Comparison of ENCODE assay signal across 26 cellular contexts in genomic region chr22:44438056-44438455, GRCh38. TPM values are rescaled to one million over a fixed set of nuclear protein-coding genes. Genes with fewer than 3 reads are reported as not detected.
DNase-seq lines count a peak whose midpoint lies in the region; ATAC-seq, FAIRE-seq and TF ChIP-seq lines count a peak whose summit lies in the region.
"Had no signal": no experiment of that assay in that cellular context is flagged by ENCODE, and none has a peak within 500 bp of the region (broad histone marks: within the 10 kb centered on the region; RNA-seq: fewer than 3 reads in every experiment).

No MANE protein-coding gene starts in this region.

- H3K27ac ChIP-seq in SK-N-SH (ENCODE audit: low read depth in 2 of 2, low read length in 1 of 2), result no peak overlapping the region
- H3K27ac ChIP-seq in astrocyte (ENCODE audit: low read depth, low read length), result no peak overlapping the region
- H3K27ac ChIP-seq in HepG2 (ENCODE audit: extremely low read length, insufficient read depth, low read length), result no peak overlapping the region
- peak overlapping the region; percentile 46 for H3K27ac ChIP-seq in smooth muscle cell (ENCODE audit: low read depth)
- no peak overlapping the region for H3K27ac ChIP-seq in effector memory CD4-positive, alpha-beta T cell (ENCODE audit: insufficient read depth, low read length, poor library complexity, severe bottlenecking)
- H3K27ac ChIP-seq: 22Rv1, heart left ventricle, KMS-11, skin epidermis, vagina had no signal

- no peaks in the 10 kb centered on the region for H3K27me3 ChIP-seq in SK-N-SH (ENCODE audit: insufficient read depth)
- peaks cover 1% of the 10 kb centered on the region for H3K27me3 ChIP-seq in astrocyte (ENCODE audit: insufficient read depth, low read length)
- peaks cover 4 to 46% of the 10 kb centered on the region in 2 experiments; a peak in 4 of 5 replicates for H3K27me3 ChIP-seq in HepG2 (ENCODE audit: control insufficient read depth in 1 of 2, insufficient read depth in 2 of 2, low read length in 2 of 2)
- no peaks in the 10 kb centered on the region for H3K27me3 ChIP-seq in smooth muscle cell (ENCODE audit: low read depth)
- H3K27me3 ChIP-seq in effector memory CD4-positive, alpha-beta T cell (replicated peaks; ENCODE audit: control insufficient read depth, insufficient read depth, low read length, poor library complexity, severe bottlenecking), result no peaks in the 10 kb centered on the region
- H3K27me3 ChIP-seq: heart left ventricle, vagina had no signal

- no peak for TF ChIP-seq RAD21 in SK-N-SH (IDR thresholded peaks at IDR 0.05; ENCODE audit: low read length)
- TF ChIP-seq RAD21 in HepG2 (CRISPR knock-in tag; IDR thresholded peaks at IDR 0.05), result no peak

- no peak overlapping the region for H3K4me3 Mint-ChIP-seq in astrocyte (ENCODE audit: unreplicated experiment)
- H3K4me3 Mint-ChIP-seq in activated CD8-positive, alpha-beta T cell treated with anti-CD3 and anti-CD28 coated beads, Interleukin-2, amount 10 ng/mL, durations not matched to agents 7 days and 5 days, result no peak overlapping the region
- H3K4me3 Mint-ChIP-seq: CD4-positive, alpha-beta T cell; stimulated activated naive CD8-positive, alpha-beta T cell treated with anti-CD3 and anti-CD28 coated beads, Interleukin-15, Interleukin-2, amounts not matched to agents 100 ng/mL and 50 ng/mL, for 24 hours had no signal

- H3K79me2 ChIP-seq in SK-N-SH (ENCODE audit: insufficient read depth) (no peaks in the 10 kb centered on the region), astrocyte (ENCODE audit: insufficient read depth, low read length) (no peaks in the 10 kb centered on the region), HepG2 (ENCODE audit: insufficient read depth, low read length) (no peaks in the 10 kb centered on the region), smooth muscle cell (ENCODE audit: low read depth) (no peaks in the 10 kb centered on the region)

- DNase-seq in SK-N-SH, result peak; percentile 47
- DNase-seq in astrocyte (ENCODE audit: low read depth), result no peak
- no peak for DNase-seq in HepG2 (ENCODE audit: low spot score)
- no peak for DNase-seq in smooth muscle cell (lab: John Stamatoyannopoulos, UW; ENCODE audit: unreplicated experiment)
- DNase-seq in activated CD8-positive, alpha-beta T cell treated with anti-CD3 and anti-CD28 coated beads, Interleukin-2, amount 10 ng/mL, durations not matched to agents 7 days and 5 days, result no peak
- DNase-seq in effector memory CD4-positive, alpha-beta T cell, result no peak
- DNase-seq in activated gamma-delta T cell (lab: John Stamatoyannopoulos, UW), result no peak
- DNase-seq: activated CD4-positive, alpha-beta T cell treated with anti-CD3 and anti-CD28 coated beads for 4 hours; activated CD8-positive, alpha-beta memory T cell treated with anti-CD3 and anti-CD28 coated beads for 24 hours; erythroblast; left colon; mesenchymal stem cell; nucleus accumbens; T-helper 2 cell had no signal

- ATAC-seq in SK-N-SH treated with all-trans-retinoic acid at 6 μM for 48 hours (no peak), HepG2 (peak; percentile 72)
- no peak for ATAC-seq in activated CD8-positive, alpha-beta T cell treated with anti-CD3 and anti-CD28 coated beads, Interleukin-2, amount 10 ng/mL, durations not matched to agents 7 days and 5 days
- ATAC-seq: GM12878, heart left ventricle, left colon had no signal

- TF ChIP-seq POLR2A in HepG2 (IDR thresholded peaks at IDR 0.05; ENCODE audit: insufficient read depth in 1 of 2, low read depth in 2 of 2, low read length in 2 of 2), result no peak

- 82% methylated on average over 6 of the region's 14 CpGs for WGBS in SK-N-SH (ENCODE audit: low lambda C conversion rate)
- WGBS in HepG2 (ENCODE audit: low lambda C conversion rate), result 13% methylated on average over 8 of the region's 14 CpGs
- 93% methylated on average over 11 of the region's 14 CpGs for WGBS in smooth muscle cell (ENCODE audit: low lambda C conversion rate)

- H3K27me3 Mint-ChIP-seq in astrocyte (ENCODE audit: low read depth, unreplicated experiment), result peaks cover 21% of the 10 kb centered on the region
- peaks cover 11% of the 10 kb centered on the region for H3K27me3 Mint-ChIP-seq in activated CD8-positive, alpha-beta T cell treated with anti-CD3 and anti-CD28 coated beads, Interleukin-2, amount 10 ng/mL, durations not matched to agents 7 days and 5 days (ENCODE audit: low read depth)
- H3K27me3 Mint-ChIP-seq: CD4-positive, alpha-beta T cell; stimulated activated naive CD8-positive, alpha-beta T cell treated with anti-CD3 and anti-CD28 coated beads, Interleukin-15, Interleukin-2, amounts not matched to agents 100 ng/mL and 50 ng/mL, for 24 hours had no signal

- H3K4me1 Mint-ChIP-seq in astrocyte (ENCODE audit: low read depth, unreplicated experiment), result peaks cover 4% of the 10 kb centered on the region
- H3K4me1 Mint-ChIP-seq in activated CD8-positive, alpha-beta T cell treated with anti-CD3 and anti-CD28 coated beads, Interleukin-2, amount 10 ng/mL, durations not matched to agents 7 days and 5 days (ENCODE audit: low read depth), result no peaks in the 10 kb centered on the region

- TF ChIP-seq CTCF in SK-N-SH (IDR thresholded peaks at IDR 0.05), result 0 out of 2 replicates have a peak, but pooled peaks have one; percentile 9
- TF ChIP-seq CTCF in astrocyte (IDR thresholded peaks at IDR 0.05; ENCODE audit: insufficient read depth, low read depth, low read length), result no peak
- peak; percentile 43 for TF ChIP-seq CTCF in HepG2 (CRISPR knock-in tag; IDR thresholded peaks at IDR 0.05)
- no peak for TF ChIP-seq CTCF in smooth muscle cell (IDR thresholded peaks at IDR 0.05; ENCODE audit: borderline replicate concordance, insufficient read depth, poor library complexity, severe bottlenecking)

- TF ChIP-seq EP300 in SK-N-SH (IDR thresholded peaks at IDR 0.05; ENCODE audit: borderline replicate concordance in 1 of 2, low read depth in 1 of 2, low read length in 1 of 2) (no peak), HepG2 (IDR thresholded peaks at IDR 0.05; ENCODE audit: low read depth in 2 of 2, low read length in 2 of 2) (no peak), HepG2 (CRISPR knock-in tag; IDR thresholded peaks at IDR 0.05; ENCODE audit: borderline replicate concordance) (no peak)

- H3K9ac ChIP-seq in SK-N-SH (no peak overlapping the region), astrocyte (ENCODE audit: low read length) (no peak overlapping the region), HepG2 (ENCODE audit: insufficient read depth, low read depth, low read length) (no peak overlapping the region), smooth muscle cell (ENCODE audit: low read depth) (peak overlapping the region; percentile 28)
- H3K9ac ChIP-seq: KMS-11 had no signal

- in situ Hi-C loops in HepG2 (cut with HindIII; ENCODE audit: extremely low pct_ligation_motif_present, low pct_unique_long_range_greater_than_20kb), result no loop called here

- H3K4me3 ChIP-seq in SK-N-SH (ENCODE audit: low read depth in 2 of 2, low read length in 1 of 2) (no peak overlapping the region), astrocyte (ENCODE audit: insufficient read depth, low read depth, low read length) (no peak overlapping the region), HepG2 (replicated peaks in 1 of 3; ENCODE audit: insufficient read depth in 1 of 3, low read depth in 2 of 3, low read length in 3 of 3) (peak overlapping the region in 1 of 3 experiments; percentile 28; a peak in 1 of 6 replicates), smooth muscle cell (no peak overlapping the region)
- no peak overlapping the region for H3K4me3 ChIP-seq in effector memory CD4-positive, alpha-beta T cell (ENCODE audit: insufficient read depth, low read depth, low read length, poor library complexity, severe bottlenecking)
- H3K4me3 ChIP-seq: GM12878, HAP-1, heart left ventricle, skin epidermis, vagina had no signal

- no peaks in the 10 kb centered on the region for H3K36me3 ChIP-seq in SK-N-SH (replicated peaks in 1 of 2; ENCODE audit: control insufficient read depth in 1 of 2, insufficient read depth in 2 of 2, low read length in 1 of 2)
- no peaks in the 10 kb centered on the region for H3K36me3 ChIP-seq in astrocyte (ENCODE audit: insufficient read depth, low read length)
- H3K36me3 ChIP-seq in HepG2 (replicated peaks in 1 of 2; ENCODE audit: control insufficient read depth in 1 of 2, insufficient read depth in 2 of 2, low read length in 2 of 2), result no peaks in the 10 kb centered on the region
- H3K36me3 ChIP-seq in smooth muscle cell (ENCODE audit: low read depth), result no peaks in the 10 kb centered on the region
- no peaks in the 10 kb centered on the region for H3K36me3 ChIP-seq in effector memory CD4-positive, alpha-beta T cell (ENCODE audit: control insufficient read depth, insufficient read depth, low read length)
- H3K36me3 ChIP-seq: HAP-1, heart left ventricle, vagina had no signal

- H3K9me2 ChIP-seq in SK-N-SH, result no peaks in the 10 kb centered on the region

- no peak for FAIRE-seq in astrocyte (lab: Jason Lieb, UNC)
- no peak for FAIRE-seq in HepG2 (lab: Jason Lieb, UNC)
- FAIRE-seq: D721Med, GM12878, HTR-8/SVneo had no signal

- CTCF ChIA-PET in SK-N-SH (lab: Yijun Ruan, JAX), result interaction anchor here (1.0 to 1.2 kb wide), 2 partner anchors 11 to 445 kb away, joined by 3 to 5 read pairs; no protein-coding TSS in a partner anchor
- CTCF ChIA-PET in HepG2 (lab: Yijun Ruan, JAX; ENCODE audit: low intra/inter-chr PET ratio, low total read pairs), result no interaction called here
- CTCF ChIA-PET in activated CD8-positive, alpha-beta T cell treated with anti-CD3 and anti-CD28 coated beads, Interleukin-2, amount 10 ng/mL, durations not matched to agents 7 days and 5 days (lab: Charles Lee), result no interaction called here

- H3K27ac Mint-ChIP-seq in astrocyte (ENCODE audit: unreplicated experiment), result no peak overlapping the region
- no peak overlapping the region for H3K27ac Mint-ChIP-seq in activated CD8-positive, alpha-beta T cell treated with anti-CD3 and anti-CD28 coated beads, Interleukin-2, amount 10 ng/mL, durations not matched to agents 7 days and 5 days
- H3K27ac Mint-ChIP-seq: CD4-positive, alpha-beta T cell; stimulated activated naive CD8-positive, alpha-beta T cell treated with anti-CD3 and anti-CD28 coated beads, Interleukin-15, Interleukin-2, amounts not matched to agents 100 ng/mL and 50 ng/mL, for 24 hours had no signal

- no peaks in the 10 kb centered on the region for H3F3A ChIP-seq in SK-N-SH (replicated peaks; ENCODE audit: insufficient read depth)
- no peaks in the 10 kb centered on the region for H3F3A ChIP-seq in smooth muscle cell (ENCODE audit: low read depth)

- intact Hi-C loops in HepG2 (cut with micrococcal nuclease; ENCODE audit: unreplicated experiment), result no loop called here

- H2AFZ ChIP-seq in SK-N-SH (ENCODE audit: low read depth) (no peak overlapping the region), astrocyte (ENCODE audit: low read depth, low read length) (peak overlapping the region; percentile 62), HepG2 (ENCODE audit: low read length) (no peak overlapping the region), smooth muscle cell (ENCODE audit: low read depth) (no peak overlapping the region)

- H4K20me1 ChIP-seq in SK-N-SH (ENCODE audit: insufficient read depth) (no peaks in the 10 kb centered on the region), astrocyte (ENCODE audit: insufficient read depth, low read length) (no peaks in the 10 kb centered on the region), HepG2 (ENCODE audit: insufficient read depth, low read length) (no peaks in the 10 kb centered on the region), smooth muscle cell (ENCODE audit: low read depth) (no peaks in the 10 kb centered on the region)

- no peaks in the 10 kb centered on the region for H3K9me3 ChIP-seq in SK-N-SH
- H3K9me3 ChIP-seq in astrocyte (ENCODE audit: insufficient read depth, low read depth, low read length), result no peaks in the 10 kb centered on the region
- H3K9me3 ChIP-seq in HepG2 (ENCODE audit: low read length), result no peaks in the 10 kb centered on the region
- no peaks in the 10 kb centered on the region for H3K9me3 ChIP-seq in smooth muscle cell (replicated peaks; ENCODE audit: low read depth)
- H3K9me3 ChIP-seq in effector memory CD4-positive, alpha-beta T cell (ENCODE audit: control insufficient read depth, low read length), result no peaks in the 10 kb centered on the region
- H3K9me3 ChIP-seq: HAP-1, heart left ventricle, vagina had no signal

- BruUV-seq in HepG2 (replicated peaks; lab: Mats Ljungman, UMichigan), result no TSS peak

- H3K9me3 Mint-ChIP-seq in astrocyte (ENCODE audit: unreplicated experiment), result peaks cover 1% of the 10 kb centered on the region
- H3K9me3 Mint-ChIP-seq in activated CD8-positive, alpha-beta T cell treated with anti-CD3 and anti-CD28 coated beads, Interleukin-2, amount 10 ng/mL, durations not matched to agents 7 days and 5 days (ENCODE audit: insufficient read depth), result no peaks in the 10 kb centered on the region
- H3K9me3 Mint-ChIP-seq: CD4-positive, alpha-beta T cell; stimulated activated naive CD8-positive, alpha-beta T cell treated with anti-CD3 and anti-CD28 coated beads, Interleukin-15, Interleukin-2, amounts not matched to agents 100 ng/mL and 50 ng/mL, for 24 hours had no signal

- POLR2A ChIA-PET in SK-N-SH (lab: Yijun Ruan, JAX) (no interaction called here), HepG2 (lab: Yijun Ruan, JAX) (no interaction called here)
- POLR2A ChIA-PET in activated CD8-positive, alpha-beta T cell treated with anti-CD3 and anti-CD28 coated beads, Interleukin-2, amount 10 ng/mL, durations not matched to agents 7 days and 5 days (lab: Charles Lee), result no interaction called here

- H3K4me1 ChIP-seq in SK-N-SH (ENCODE audit: control insufficient read depth in 1 of 2, insufficient read depth in 2 of 2, low read depth in 1 of 2, low read length in 1 of 2) (no peaks in the 10 kb centered on the region), astrocyte (ENCODE audit: insufficient read depth, low read length) (peaks cover 7% of the 10 kb centered on the region), HepG2 (ENCODE audit: insufficient read depth, low read length) (no peaks in the 10 kb centered on the region), smooth muscle cell (ENCODE audit: low read depth) (peaks cover 4% of the 10 kb centered on the region)
- H3K4me1 ChIP-seq in effector memory CD4-positive, alpha-beta T cell (ENCODE audit: control insufficient read depth, insufficient read depth, low read length, poor library complexity, severe bottlenecking), result no peaks in the 10 kb centered on the region
- H3K4me1 ChIP-seq: HAP-1, heart left ventricle, vagina had no signal

- no peaks in the 10 kb centered on the region for H3K36me3 Mint-ChIP-seq in astrocyte (ENCODE audit: low read depth, unreplicated experiment)
- H3K36me3 Mint-ChIP-seq in activated CD8-positive, alpha-beta T cell treated with anti-CD3 and anti-CD28 coated beads, Interleukin-2, amount 10 ng/mL, durations not matched to agents 7 days and 5 days (ENCODE audit: low read depth), result no peaks in the 10 kb centered on the region

- H3K4me2 ChIP-seq in SK-N-SH, result no peak overlapping the region
- no peak overlapping the region for H3K4me2 ChIP-seq in astrocyte (ENCODE audit: low read length)
- H3K4me2 ChIP-seq in HepG2 (ENCODE audit: low read depth, low read length), result peak overlapping the region; percentile 39; the same call in 1 of the 2 replicates
- H3K4me2 ChIP-seq in smooth muscle cell, result no peak overlapping the region
- H3K4me2 ChIP-seq: KMS-11 had no signal

RNA-seq across cellular contexts. Expression of gene RTL6, which starts 60.0 kb away (rescaled TPM):
- polyA plus RNA-seq in SK-N-SH (2012; rRNA removed), result 14.7 and 16.1 TPM in 2 replicates
- polyA plus RNA-seq in SK-N-SH (2012; cell fraction: cytosol; rRNA removed), result 11.9 and 15.7 TPM in 2 replicates
- 13.5 and 13.9 TPM in 2 replicates for polyA plus RNA-seq in SK-N-SH (2012; cell fraction: nucleus; rRNA removed)
- total RNA-seq in astrocyte, result 15.4 and 15.6 TPM in 2 replicates
- total RNA-seq in HepG2 (2016; rRNA removed; fragmentation: Illumina TruSeq; extraction: Trizol), result not detected in 2 replicates
- not detected in 2 replicates for total RNA-seq in HepG2 (2016; cell fraction: cytosol; rRNA removed; fragmentation: Illumina TruSeq; extraction: Trizol; ENCODE audit: low read depth)
- total RNA-seq in HepG2 (2016; cell fraction: insoluble cytoplasmic fraction; rRNA removed; fragmentation: Illumina TruSeq; extraction: Trizol), result not detected in 2 replicates
- not detected in 2 replicates for total RNA-seq in HepG2 (2016; cell fraction: membrane; rRNA removed; fragmentation: Illumina TruSeq; extraction: Trizol)
- not detected in 2 replicates for total RNA-seq in HepG2 (2016; cell fraction: nucleus; rRNA removed; fragmentation: Illumina TruSeq; extraction: Trizol)
- polyA plus RNA-seq in HepG2 (2011; rRNA removed), result not detected in 2 replicates
- not detected in 2 replicates for polyA plus RNA-seq in HepG2 (2011; cell fraction: cytosol; rRNA removed)
- not detected in 2 replicates for polyA plus RNA-seq in HepG2 (2011; cell fraction: nucleus; rRNA removed)
- polyA plus RNA-seq in HepG2 (2012), result not detected in 2 replicates
- not detected in 2 replicates for polyA plus RNA-seq in HepG2 (2016; cell fraction: cytosol; fragmentation: Illumina TruSeq; extraction: Trizol; ENCODE audit: low read depth)
- polyA plus RNA-seq in HepG2 (2016; cell fraction: insoluble cytoplasmic fraction; fragmentation: Illumina TruSeq; extraction: Trizol; ENCODE audit: low read depth), result not detected in 2 replicates
- not detected in 2 replicates for polyA plus RNA-seq in HepG2 (2016; cell fraction: membrane; fragmentation: Illumina TruSeq; extraction: Trizol; ENCODE audit: low read depth)
- not detected in 2 replicates for polyA plus RNA-seq in HepG2 (2016; cell fraction: nucleus; fragmentation: Illumina TruSeq; extraction: Trizol; ENCODE audit: insufficient read depth, low read depth)
- polyA minus RNA-seq in HepG2 (2011; rRNA and poly(A)+ RNA removed; ENCODE audit: low replicate concordance), result 75.9 TPM in 1 of 2 replicates, not detected in the other
- 0.20 and 0.62 TPM in 2 replicates for polyA minus RNA-seq in HepG2 (2011; cell fraction: cytosol; rRNA and poly(A)+ RNA removed)
- polyA minus RNA-seq in HepG2 (2011; cell fraction: nucleus; rRNA and poly(A)+ RNA removed), result 0.25 and 0.26 TPM in 2 replicates
- 15.1 and 20.7 TPM in 2 replicates for total RNA-seq in smooth muscle cell
- 12.6 and 14.9 TPM in 2 replicates for polyA plus RNA-seq in smooth muscle cell
- total RNA-seq in activated CD8-positive, alpha-beta T cell treated with anti-CD3 and anti-CD28 coated beads, Interleukin-2, amount 10 ng/mL, durations not matched to agents 7 days and 5 days, result 1 to 10 TPM; 6.8 to 7.3 TPM

Comparison
In these comparisons a context has a peak if more than half of its experiments do, and no peak if none do; other contexts are left out.
1. CTCF ChIP-seq: peak in SK-N-SH (single experiment) and HepG2 (single experiment); none in astrocyte (single experiment) and smooth muscle cell (single experiment).
2. Of the 25 proteins assayed by ChIP-seq in both HepG2 and SK-N-SH: peak only in HepG2: none; only in SK-N-SH: none; in both: CTCF; in neither: 24.